18 cellular contexts compared by ENCODE assay signal in genomic region chr1:35656148-35656862, GRCh38. TPM values are rescaled to one million over a fixed set of nuclear protein-coding genes. Genes with fewer than 3 reads are reported as not detected.
A peak's percentile ranks its signal among the peaks of the same experiment; 100 is the strongest.
DNase-seq lines count a peak whose midpoint lies in the region; ATAC-seq and TF ChIP-seq lines count a peak whose summit lies in the region.
"Had no signal": no experiment of that assay in that cellular context is flagged by ENCODE, and none has a peak within 500 bp of the region (broad histone marks: within the 10 kb centered on the region; RNA-seq: fewer than 3 reads in every experiment).

No MANE protein-coding gene starts in this region.

- no peak overlapping the region for H2BK5ac ChIP-seq in mesenchymal stem cell (ENCODE audit: low read depth, low read length, poor library complexity, severe bottlenecking)

- no peaks in the 10 kb centered on the region for H3K4me1 ChIP-seq in mesenchymal stem cell (ENCODE audit: control insufficient read depth, insufficient read depth, low read depth, low read length)
- H3K4me1 ChIP-seq in aorta (ENCODE audit: control insufficient read depth in 1 of 2, insufficient read depth in 2 of 2, low read length in 2 of 2): no peaks in the 10 kb centered on the region

- no peak overlapping the region for H3K27ac Mint-ChIP-seq in WTC11
- H3K27ac Mint-ChIP-seq: B cell; CD4-positive, alpha-beta memory T cell had no signal

- intact Hi-C loops in aorta (cut with DNase I): no loop called here

- H2BK12ac ChIP-seq in mesenchymal stem cell (ENCODE audit: low read length in 2 of 2): no peak overlapping the region

- peak overlapping the region; percentile 30 for H3K9ac ChIP-seq in mesenchymal stem cell (ENCODE audit: low read length)
- H3K9ac ChIP-seq: SK-N-SH had no signal

- no peak for TF ChIP-seq CTCF in brain microvascular endothelial cell (IDR thresholded peaks at IDR 0.05; ENCODE audit: low read depth, low read length, missing control alignments)
- no peak for TF ChIP-seq CTCF in WTC11 (IDR thresholded peaks at IDR 0.05)

- H3K9me3 ChIP-seq in mesenchymal stem cell (ENCODE audit: control insufficient read depth, low read length) (no peaks in the 10 kb centered on the region), aorta (ENCODE audit: control insufficient read depth, low read length) (no peaks in the 10 kb centered on the region)
- H3K9me3 ChIP-seq: SK-N-SH had no signal

- in situ Hi-C loops in brain microvascular endothelial cell (cut with HindIII; ENCODE audit: low pct_ligation_motif_present, low sequenced_read_pairs): no loop called here

- H3K4me1 Mint-ChIP-seq in WTC11: no peaks in the 10 kb centered on the region

- CTCF ChIA-PET in WTC11 (lab: Charles Lee): interaction anchor here (1.3 to 1.5 kb wide), 2 partner anchors 10 to 59 kb away, joined by 4 read pairs; no protein-coding TSS in a partner anchor

- H3K27me3 Mint-ChIP-seq in WTC11 (ENCODE audit: low read depth): peaks cover 25% of the 10 kb centered on the region

- no peak overlapping the region for H2BK15ac ChIP-seq in mesenchymal stem cell (ENCODE audit: low read depth, poor library complexity, severe bottlenecking)

- peak; percentile 68 for DNase-seq in EH (ENCODE audit: low read depth)
- peak; percentile 54 for DNase-seq in LHCN-M2 (ENCODE audit: low read depth)
- DNase-seq in brain microvascular endothelial cell: peak; percentile 13
- DNase-seq in mesenchymal stem cell: no peak
- no peak for DNase-seq in WTC11 (ENCODE audit: low spot score)
- no peak for DNase-seq in NCI-H2081 (lab: John Stamatoyannopoulos, UW)
- DNase-seq in aorta: no peak
- DNase-seq: CD4-positive, alpha-beta memory T cell; DMS79 treated with DMSO at 0.1 percent for 48 hours; Kasumi-1; MV-4-11; NCI-H1417 treated with DMSO at 0.1 percent for 48 hours; NCI-H2029; NCI-H526; NK-92 treated with Interleukin-12 subunit alpha and Interleukin-12 subunit beta, amount 100 ng/mL, for 24 hours; Right ventricle myocardium superior; SK-N-SH had no signal

- H3K4me3 ChIP-seq in brain microvascular endothelial cell (ENCODE audit: low read depth, low read length) (no peak overlapping the region), mesenchymal stem cell (ENCODE audit: insufficient read depth in 1 of 2, low read depth in 1 of 2, low read length in 2 of 2) (no peak overlapping the region), aorta (ENCODE audit: low read length in 2 of 2) (no peak overlapping the region)

- no peaks in the 10 kb centered on the region for H3K27me3 ChIP-seq in brain microvascular endothelial cell (replicated peaks)
- peaks cover 7 to 61% of the 10 kb centered on the region in 2 experiments for H3K27me3 ChIP-seq in mesenchymal stem cell (ENCODE audit: control insufficient read depth in 1 of 2, insufficient read depth in 1 of 2, low read length in 2 of 2)
- no peaks in the 10 kb centered on the region for H3K27me3 ChIP-seq in aorta (ENCODE audit: control insufficient read depth in 1 of 2, insufficient read depth in 2 of 2, low read length in 1 of 2)

- H4K91ac ChIP-seq in mesenchymal stem cell (ENCODE audit: low read length): no peak overlapping the region

- H2AFZ ChIP-seq in mesenchymal stem cell (ENCODE audit: low read depth, low read length): no peak overlapping the region

- H3K36me3 Mint-ChIP-seq in WTC11: no peaks in the 10 kb centered on the region
- H3K36me3 Mint-ChIP-seq: CD4-positive, alpha-beta memory T cell had no signal

- H3K14ac ChIP-seq in mesenchymal stem cell (ENCODE audit: low read length in 2 of 2): no peak overlapping the region

- WGBS in mesenchymal stem cell: 50% methylated on average over 5 of the region's 5 CpGs
- 63 to 65% methylated on average over 5 of the region's 5 CpGs for WGBS in aorta, 2 donors

- H3K4me2 ChIP-seq in mesenchymal stem cell (ENCODE audit: low read length, poor library complexity, severe bottlenecking): no peak overlapping the region
- H3K4me2 ChIP-seq: SK-N-SH had no signal

- no peak overlapping the region for H3K4me3 Mint-ChIP-seq in WTC11
- H3K4me3 Mint-ChIP-seq: B cell; CD4-positive, alpha-beta memory T cell had no signal

- no peak overlapping the region for H3K4ac ChIP-seq in mesenchymal stem cell (ENCODE audit: low read depth in 1 of 2, low read length in 2 of 2)

- no peak overlapping the region for H4K8ac ChIP-seq in mesenchymal stem cell (ENCODE audit: low read length)

- ATAC-seq in WTC11 (no peak), aorta (ENCODE audit: low FRiP score) (no peak)

- H3K36me3 ChIP-seq in brain microvascular endothelial cell (replicated peaks) (no peaks in the 10 kb centered on the region), mesenchymal stem cell (ENCODE audit: control insufficient read depth in 1 of 2, insufficient read depth in 2 of 2, low read depth in 1 of 2, low read length in 2 of 2) (no peaks in the 10 kb centered on the region), aorta (ENCODE audit: control insufficient read depth in 1 of 2, insufficient read depth in 2 of 2, low read length in 1 of 2) (no peaks in the 10 kb centered on the region)

- H2BK120ac ChIP-seq in mesenchymal stem cell (ENCODE audit: low read depth, low read length): no peak overlapping the region

- H2AK5ac ChIP-seq in mesenchymal stem cell (ENCODE audit: low read length, severe bottlenecking): no peak overlapping the region

- H3K27ac ChIP-seq in brain microvascular endothelial cell: no peak overlapping the region
- H3K27ac ChIP-seq in mesenchymal stem cell (ENCODE audit: low read length, poor library complexity, severe bottlenecking): no peak overlapping the region
- no peak overlapping the region for H3K27ac ChIP-seq in aorta (ENCODE audit: low read depth in 1 of 2, low read length in 2 of 2)

- no peak overlapping the region for H3K23ac ChIP-seq in mesenchymal stem cell (ENCODE audit: low read length in 2 of 2)

- no peaks in the 10 kb centered on the region for H3K9me3 Mint-ChIP-seq in WTC11
- H3K9me3 Mint-ChIP-seq: CD4-positive, alpha-beta memory T cell had no signal

- POLR2A ChIA-PET in WTC11 (lab: Charles Lee): no interaction called here

- no peak overlapping the region for H3K18ac ChIP-seq in mesenchymal stem cell (ENCODE audit: low read depth in 1 of 2, low read length in 2 of 2)

- no peaks in the 10 kb centered on the region for H3K79me1 ChIP-seq in mesenchymal stem cell (replicated peaks; ENCODE audit: low read length, poor library complexity, severe bottlenecking)

TF ChIP-seq in WTC11, 78 proteins besides CTCF, POLR2A, EP300 and RAD21:
- no peak for TF ChIP-seq JUN (CRISPR knock-in tag; IDR thresholded peaks at IDR 0.05)

RNA-seq across cellular contexts. Expression of gene PSMB2, which starts 15.0 kb away (rescaled TPM):
- total RNA-seq in LHCN-M2 (2014; rRNA removed) (47.5 and 50.5 TPM in 2 replicates), WTC11 (2021) (76.7 to 81.7 TPM (median 80.6 TPM) in 3 replicates), aorta (10 to 100 TPM; 35.9 to 36.2 TPM)
- polyA plus RNA-seq in LHCN-M2 (2012): 92.3 TPM
- 169 TPM for polyA plus RNA-seq in mesenchymal stem cell (2013, experiment 1 of 2)
- polyA plus RNA-seq in mesenchymal stem cell (2013, experiment 2 of 2): 180 TPM
- 10 to 100 TPM; 27.7 to 38.3 TPM for polyA plus RNA-seq in aorta

Comparison
In these comparisons a context has a peak if more than half of its experiments do, and no peak if none do; other contexts are left out.
1. DNase-seq: peak in EH (single experiment), LHCN-M2 (single experiment) and brain microvascular endothelial cell (single experiment); none in mesenchymal stem cell (single experiment), WTC11 (single experiment), NCI-H2081 (0 of 2) and aorta (0 of 2).